8 cellular contexts compared by ENCODE assay signal in the genomic region with DNA sequence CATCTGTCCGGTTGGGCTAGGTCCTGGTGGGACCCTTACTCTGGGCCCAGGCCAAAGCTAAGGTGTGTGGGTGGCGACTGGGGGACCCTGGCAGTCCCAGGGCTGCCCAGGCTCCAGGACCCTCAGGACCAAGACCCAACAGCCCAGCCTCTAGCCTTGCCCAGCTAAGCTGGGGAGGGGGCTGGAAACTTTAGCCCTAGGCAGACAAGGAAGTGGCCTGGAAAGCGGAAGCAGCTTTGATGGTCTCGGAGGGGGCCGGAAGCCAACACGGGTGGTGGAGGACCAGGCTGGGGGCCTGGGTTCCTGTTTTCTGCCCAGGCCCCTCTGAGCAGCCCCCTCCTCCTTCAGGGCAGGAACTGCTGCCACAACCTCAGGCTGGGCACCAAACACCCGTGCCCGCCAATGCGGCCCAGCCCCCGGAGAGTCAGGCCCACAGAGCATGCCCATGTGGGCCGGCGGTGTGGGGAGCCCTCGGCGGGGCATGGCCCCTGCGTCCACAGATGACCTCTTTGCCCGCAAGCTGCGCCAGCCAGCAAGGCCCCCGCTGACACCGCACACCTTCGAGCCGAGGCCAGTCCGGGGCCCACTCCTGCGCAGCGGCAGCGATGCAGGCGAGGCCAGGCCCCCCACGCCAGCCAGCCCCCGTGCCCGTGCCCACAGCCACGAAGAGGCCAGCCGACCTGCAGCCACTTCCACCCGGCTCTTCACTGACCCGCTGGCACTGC. TPM values are rescaled to one million over a fixed set of nuclear protein-coding genes. Genes with fewer than 3 reads are reported as not detected.
A peak's percentile ranks its signal among the peaks of the same experiment; 100 is the strongest.
DNase-seq lines count a peak whose midpoint lies in the region; ATAC-seq lines count a peak whose summit lies in the region.

No MANE protein-coding gene starts in this region.

- intact Hi-C loops in sciatic nerve (cut with DNase I) = no loop called here

- peak overlapping the region; percentile 92 for H3K27ac Mint-ChIP-seq in T-helper 1 cell treated with Interleukin-12 subunit alpha and Interleukin-12 subunit beta and Interleukin-4 antibody, amounts not matched to agents 30 μg/mL and 1 μg/mL, for 36 hours
- peak overlapping the region; percentile 94 to 98 for H3K27ac Mint-ChIP-seq in effector memory CD8-positive, alpha-beta T cell

- peaks cover 43% of the 10 kb centered on the region for H3K36me3 Mint-ChIP-seq in T-helper 1 cell treated with Interleukin-12 subunit alpha and Interleukin-12 subunit beta and Interleukin-4 antibody, amounts not matched to agents 30 μg/mL and 1 μg/mL, for 36 hours (ENCODE audit: low read depth)
- H3K36me3 Mint-ChIP-seq in effector memory CD8-positive, alpha-beta T cell (ENCODE audit: insufficient read depth) = peaks cover 90% of the 10 kb centered on the region

- peak overlapping the region; percentile 86 for H3K4me3 Mint-ChIP-seq in T-helper 1 cell treated with Interleukin-12 subunit alpha and Interleukin-12 subunit beta and Interleukin-4 antibody, amounts not matched to agents 30 μg/mL and 1 μg/mL, for 36 hours
- H3K4me3 Mint-ChIP-seq in effector memory CD8-positive, alpha-beta T cell = peak overlapping the region; percentile 89 to 90

- no peaks in the 10 kb centered on the region for H3K9me3 Mint-ChIP-seq in T-helper 1 cell treated with Interleukin-12 subunit alpha and Interleukin-12 subunit beta and Interleukin-4 antibody, amounts not matched to agents 30 μg/mL and 1 μg/mL, for 36 hours
- H3K9me3 Mint-ChIP-seq in effector memory CD8-positive, alpha-beta T cell = no peaks in the 10 kb centered on the region

- DNase-seq in effector memory CD8-positive, alpha-beta T cell = peak; percentile 37 to 43 (median 41)
- DNase-seq in sciatic nerve (ENCODE audit: low spot score) = no peak
- DNase-seq in iPS-NIHi7 (ENCODE audit: extremely low spot score) = no peak
- DNase-seq in HuH-7 (ENCODE audit: low spot score) = no peak
- DNase-seq in NCI-H1417 (lab: John Stamatoyannopoulos, UW) = no peak

- H3K4me1 Mint-ChIP-seq in T-helper 1 cell treated with Interleukin-12 subunit alpha and Interleukin-12 subunit beta and Interleukin-4 antibody, amounts not matched to agents 30 μg/mL and 1 μg/mL, for 36 hours (ENCODE audit: low read depth) = peaks cover 39% of the 10 kb centered on the region
- peaks cover 38 to 56% of the 10 kb centered on the region in 2 donors for H3K4me1 Mint-ChIP-seq in effector memory CD8-positive, alpha-beta T cell (ENCODE audit: low read depth in 2 of 2)

- no peaks in the 10 kb centered on the region for H3K27me3 Mint-ChIP-seq in T-helper 1 cell treated with Interleukin-12 subunit alpha and Interleukin-12 subunit beta and Interleukin-4 antibody, amounts not matched to agents 30 μg/mL and 1 μg/mL, for 36 hours (ENCODE audit: low read depth)
- H3K27me3 Mint-ChIP-seq in effector memory CD8-positive, alpha-beta T cell = no peaks in the 10 kb centered on the region

- ATAC-seq in GM18907 (IDR thresholded peaks at IDR 0.05; ENCODE audit: unreplicated experiment) = peak; percentile 9
- ATAC-seq in effector memory CD8-positive, alpha-beta T cell (replicated peaks) = peak; percentile 1
- peak; percentile 7 for ATAC-seq in sciatic nerve
- no peak for ATAC-seq in GM19324 (IDR thresholded peaks at IDR 0.05; ENCODE audit: low FRiP score, unreplicated experiment)

RNA-seq across cellular contexts. Expression of gene SIPA1, which starts 2.7 kb away (rescaled TPM):
- 86.9 TPM for total RNA-seq in sciatic nerve

RNA-seq across cellular contexts. Expression of gene RELA, which starts 22.1 kb away (rescaled TPM):
- total RNA-seq in sciatic nerve = 95.6 TPM

RNA-seq across cellular contexts. Expression of gene PCNX3, which starts 25.1 kb away (rescaled TPM):
- 23.9 TPM for total RNA-seq in sciatic nerve

RNA-seq across cellular contexts. Expression of gene MAP3K11, which starts 26.6 kb away (rescaled TPM):
- 132 TPM for total RNA-seq in sciatic nerve

RNA-seq across cellular contexts. Expression of gene KCNK7, which starts 45.0 kb away (rescaled TPM):
- total RNA-seq in sciatic nerve = 1.5 TPM

Comparison
In these comparisons a context has a peak if more than half of its experiments do, and no peak if none do; other contexts are left out.
1. DNase-seq: peak in effector memory CD8-positive, alpha-beta T cell (3 of 3); none in sciatic nerve (single experiment), iPS-NIHi7 (single experiment), HuH-7 (single experiment) and NCI-H1417 (0 of 3).